Comparison of ENCODE assay signal across 9 cellular contexts in the genomic region with DNA sequence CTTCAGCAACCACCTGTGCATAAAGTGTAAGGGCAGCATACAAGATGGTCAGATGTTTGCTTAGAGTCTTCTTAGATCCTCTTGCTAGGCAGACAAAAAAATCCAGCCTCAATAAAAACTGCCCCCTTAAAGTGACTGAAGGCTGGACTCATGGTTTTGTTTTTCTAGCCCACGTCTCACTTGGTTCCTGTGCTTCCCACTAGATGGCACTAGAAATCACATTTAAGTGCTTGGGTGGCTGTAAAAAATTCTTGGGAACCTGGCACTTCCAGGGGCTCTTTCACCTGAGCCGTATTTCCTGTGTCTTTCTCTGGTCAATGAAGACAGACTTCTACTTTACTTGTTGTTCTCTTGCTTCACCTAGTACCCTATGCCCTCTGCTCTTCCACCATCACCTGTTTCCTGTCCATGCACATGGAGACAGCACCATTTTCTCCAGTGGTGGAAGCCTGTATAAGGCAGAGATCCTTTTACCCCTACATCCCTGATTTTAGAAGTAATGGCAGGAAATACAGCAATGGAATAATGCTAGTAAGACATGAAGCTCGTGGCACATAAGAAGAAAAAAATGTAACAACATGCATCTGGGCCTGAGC. TPM values are rescaled to one million over a fixed set of nuclear protein-coding genes. Genes with fewer than 3 reads are reported as not detected.
DNase-seq lines count a peak whose midpoint lies in the region; ATAC-seq and TF ChIP-seq lines count a peak whose summit lies in the region.
"Had no signal": no experiment of that assay in that cellular context is flagged by ENCODE, and none has a peak within 500 bp of the region (broad histone marks: within the 10 kb centered on the region; RNA-seq: fewer than 3 reads in every experiment).

No MANE protein-coding gene starts in this region.

- peaks cover 5 to 26% (median 19%) of the 10 kb centered on the region in 4 donors for H3K36me3 ChIP-seq in esophagus muscularis mucosa

- peak; percentile 71 to 81 (median 76) for TF ChIP-seq CTCF in esophagus muscularis mucosa (IDR thresholded peaks at IDR 0.05)
- TF ChIP-seq CTCF in nephron (IDR thresholded peaks at IDR 0.05; ENCODE audit: unreplicated experiment in 3 of 3), result peak; percentile 76 to 88 (median 85)

- H3K27ac ChIP-seq in esophagus muscularis mucosa (replicated peaks in 1 of 4), result no peak overlapping the region

- intact Hi-C loops in esophagus muscularis mucosa (cut with DNase I), result loop anchor here (5.0 to 10.0 kb wide), 2 partner anchors 63 to 641 kb away; a partner anchor contains a TSS

- H3K9me3 Mint-ChIP-seq in nephron, result no peaks in the 10 kb centered on the region
- H3K9me3 Mint-ChIP-seq: activated B cell treated with CpG ODN at 0.5 μM for 24 hours had no signal

- ATAC-seq in HG02623 (IDR thresholded peaks at IDR 0.05; ENCODE audit: unreplicated experiment) (no peak), HG03097 (IDR thresholded peaks at IDR 0.05; ENCODE audit: low FRiP score, unreplicated experiment) (no peak)

- H3K27me3 ChIP-seq in esophagus muscularis mucosa, result no peaks in the 10 kb centered on the region

- no peak overlapping the region for H3K4me3 Mint-ChIP-seq in nephron
- H3K4me3 Mint-ChIP-seq: activated B cell treated with CpG ODN at 0.5 μM for 24 hours had no signal

- DNase-seq in ELR (ENCODE audit: low read depth), result peak; percentile 65
- DNase-seq in Kasumi-1 (lab: John Stamatoyannopoulos, UW), result peak; percentile 46 to 52
- peak; percentile 43 for DNase-seq in RPMI7951 (ENCODE audit: low read depth)
- no peak for DNase-seq in esophagus muscularis mucosa (ENCODE audit: extremely low spot score)
- DNase-seq in activated CD8-positive, alpha-beta memory T cell treated with anti-CD3 and anti-CD28 coated beads for 24 hours, result no peak
- DNase-seq: activated B cell treated with CpG ODN at 0.5 μM for 24 hours had no signal

- H3K27me3 Mint-ChIP-seq in nephron (ENCODE audit: low read depth), result no peaks in the 10 kb centered on the region
- H3K27me3 Mint-ChIP-seq: activated B cell treated with CpG ODN at 0.5 μM for 24 hours had no signal

- WGBS in esophagus muscularis mucosa, result 19% methylated on average over 3 of the region's 3 CpGs

- TF ChIP-seq EP300 in esophagus muscularis mucosa (IDR thresholded peaks at IDR 0.05), result no peak

- H3K36me3 Mint-ChIP-seq in nephron (ENCODE audit: low read depth), result peaks cover 7% of the 10 kb centered on the region

- peaks cover 0 to 8% (median 4%) of the 10 kb centered on the region in 4 donors for H3K4me1 ChIP-seq in esophagus muscularis mucosa

- H3K4me1 Mint-ChIP-seq in nephron, result peaks cover 10% of the 10 kb centered on the region

- H3K27ac Mint-ChIP-seq in nephron, result peak overlapping the region in 2 of 3 experiments; percentile 36 to 60
- H3K27ac Mint-ChIP-seq: activated B cell treated with CpG ODN at 0.5 μM for 24 hours had no signal

- no peak overlapping the region for H3K4me3 ChIP-seq in esophagus muscularis mucosa

- H3K9me3 ChIP-seq in esophagus muscularis mucosa, result no peaks in the 10 kb centered on the region

- no peak for TF ChIP-seq POLR2A in esophagus muscularis mucosa (IDR thresholded peaks at IDR 0.05; ENCODE audit: low read depth)

RNA-seq across cellular contexts. Expression of a gene that starts 20.0 kb away (rescaled TPM):
- total RNA-seq in RPMI7951 (2014; rRNA removed; shearing (Covaris generic)), result 16.7 and 22.0 TPM in 2 replicates
- 10 to 100 TPM; 17.5 to 20.9 (median 20.0) TPM for total RNA-seq in esophagus muscularis mucosa

RNA-seq across cellular contexts. Expression of a gene that starts 39.8 kb away (rescaled TPM):
- 1.7 and 4.1 TPM in 2 replicates for total RNA-seq in RPMI7951 (2014; rRNA removed; shearing (Covaris generic))
- total RNA-seq in esophagus muscularis mucosa, result 1 to 10 TPM; 3.3 to 6.4 (median 3.9) TPM

RNA-seq across cellular contexts. Expression of a gene that starts 59.6 kb away (rescaled TPM):
- total RNA-seq in RPMI7951 (2014; rRNA removed; shearing (Covaris generic)), result 11.3 and 13.1 TPM in 2 replicates
- total RNA-seq in esophagus muscularis mucosa, result 10 to 100 TPM; 14.2 to 19.9 (median 16.1) TPM

Comparison
In these comparisons a context has a peak if more than half of its experiments do, and no peak if none do; other contexts are left out.
1. DNase-seq: peak in ELR (single experiment), Kasumi-1 (2 of 2) and RPMI7951 (single experiment); none in esophagus muscularis mucosa (single experiment) and activated CD8-positive, alpha-beta memory T cell treated with anti-CD3 and anti-CD28 coated beads for 24 hours (single experiment).